Comparison of ENCODE assay signal across 15 cellular contexts in genomic region chr2:61182059-61182383, GRCh38. TPM values are rescaled to one million over a fixed set of nuclear protein-coding genes. Genes with fewer than 3 reads are reported as not detected.
DNase-seq lines count a peak whose midpoint lies in the region; ATAC-seq and TF ChIP-seq lines count a peak whose summit lies in the region.
"Had no signal": no experiment of that assay in that cellular context is flagged by ENCODE, and none has a peak within 500 bp of the region (broad histone marks: within the 10 kb centered on the region; RNA-seq: fewer than 3 reads in every experiment).

No MANE protein-coding gene starts in this region.

- peak overlapping the region; percentile 82 for H3K27ac Mint-ChIP-seq in activated CD8-positive, alpha-beta T cell treated with anti-CD3 and anti-CD28 coated beads for 36 hours
- H3K27ac Mint-ChIP-seq in activated CD8-positive, alpha-beta T cell treated with anti-CD3 and anti-CD28 coated beads, Interleukin-2, amount 10 ng/mL, durations not matched to agents 7 days and 5 days, result no peak overlapping the region
- H3K27ac Mint-ChIP-seq in chondrocyte (ENCODE audit: unreplicated experiment), result peak overlapping the region; percentile 19

- peaks cover 57% of the 10 kb centered on the region for H3K4me1 Mint-ChIP-seq in activated CD8-positive, alpha-beta T cell treated with anti-CD3 and anti-CD28 coated beads for 36 hours (ENCODE audit: low read depth)
- peaks cover 59% of the 10 kb centered on the region for H3K4me1 Mint-ChIP-seq in activated CD8-positive, alpha-beta T cell treated with anti-CD3 and anti-CD28 coated beads, Interleukin-2, amount 10 ng/mL, durations not matched to agents 7 days and 5 days (ENCODE audit: low read depth)
- peaks cover 55% of the 10 kb centered on the region for H3K4me1 Mint-ChIP-seq in chondrocyte (ENCODE audit: low read depth)

- no peaks in the 10 kb centered on the region for H3K9me2 ChIP-seq in DOHH2 (replicated peaks; ENCODE audit: control insufficient read depth, low read length)

- no peak overlapping the region for H3K4me3 ChIP-seq in DOHH2 (ENCODE audit: low read length)
- H3K4me3 ChIP-seq in osteoblast (ENCODE audit: insufficient read depth, low read length), result peak overlapping the region; percentile 14
- H3K4me3 ChIP-seq: A549, PC-9 had no signal

- H3K9me3 ChIP-seq in DOHH2 (ENCODE audit: control insufficient read depth, insufficient read depth, low read length), result no peaks in the 10 kb centered on the region
- H3K9me3 ChIP-seq in osteoblast (ENCODE audit: low read depth, low read length), result no peaks in the 10 kb centered on the region
- H3K9me3 ChIP-seq: A549 had no signal

- no peak for TF ChIP-seq CTCF in activated CD8-positive, alpha-beta T cell treated with anti-CD3 and anti-CD28 coated beads for 36 hours (IDR thresholded peaks at IDR 0.05)
- TF ChIP-seq CTCF in DOHH2 (IDR thresholded peaks at IDR 0.05; ENCODE audit: low read depth, low read length, poor library complexity, severe bottlenecking) (no peak), chondrocyte (IDR thresholded peaks at IDR 0.05) (no peak), osteoblast (IDR thresholded peaks at IDR 0.05; ENCODE audit: extremely low read depth, low read depth, low read length) (no peak)

- no peaks in the 10 kb centered on the region for H3K27me3 Mint-ChIP-seq in activated CD8-positive, alpha-beta T cell treated with anti-CD3 and anti-CD28 coated beads for 36 hours
- H3K27me3 Mint-ChIP-seq in activated CD8-positive, alpha-beta T cell treated with anti-CD3 and anti-CD28 coated beads, Interleukin-2, amount 10 ng/mL, durations not matched to agents 7 days and 5 days (ENCODE audit: low read depth), result no peaks in the 10 kb centered on the region
- H3K27me3 Mint-ChIP-seq in chondrocyte (ENCODE audit: low read depth), result no peaks in the 10 kb centered on the region
- H3K27me3 Mint-ChIP-seq: naive B cell had no signal

- no peak overlapping the region for H3K4me3 Mint-ChIP-seq in activated CD8-positive, alpha-beta T cell treated with anti-CD3 and anti-CD28 coated beads for 36 hours
- H3K4me3 Mint-ChIP-seq in activated CD8-positive, alpha-beta T cell treated with anti-CD3 and anti-CD28 coated beads, Interleukin-2, amount 10 ng/mL, durations not matched to agents 7 days and 5 days, result no peak overlapping the region
- no peak overlapping the region for H3K4me3 Mint-ChIP-seq in chondrocyte (ENCODE audit: unreplicated experiment)

- H3K27ac ChIP-seq in DOHH2 (ENCODE audit: low read depth, low read length) (no peak overlapping the region), osteoblast (ENCODE audit: low read depth, low read length) (peak overlapping the region; percentile 81)
- H3K27ac ChIP-seq: A549, foreskin keratinocyte, PC-9 had no signal

- no peak overlapping the region for H2AFZ ChIP-seq in osteoblast (ENCODE audit: low read length)
- H2AFZ ChIP-seq: PC-9 had no signal

- H3K27me3 ChIP-seq in DOHH2 (ENCODE audit: control insufficient read depth, low read length) (no peaks in the 10 kb centered on the region), osteoblast (ENCODE audit: insufficient read depth, low read length) (no peaks in the 10 kb centered on the region)
- H3K27me3 ChIP-seq: foreskin keratinocyte had no signal

- no peak for DNase-seq in activated CD8-positive, alpha-beta T cell treated with anti-CD3 and anti-CD28 coated beads for 36 hours
- DNase-seq in activated CD8-positive, alpha-beta T cell treated with anti-CD3 and anti-CD28 coated beads, Interleukin-2, amount 10 ng/mL, durations not matched to agents 7 days and 5 days, result no peak
- DNase-seq in chondrocyte (ENCODE audit: low spot score), result no peak
- no peak for DNase-seq in osteoblast (ENCODE audit: insufficient read length, low spot score, missing footprints)
- no peak for DNase-seq in putamen (ENCODE audit: low spot score)
- DNase-seq in stimulated activated CD4-positive, alpha-beta T cell treated with anti-CD3 and anti-CD28 coated beads, Interleukin-12 subunit alpha, Interleukin-12 subunit beta, amount 100 ng/mL, for 4 hours, result no peak
- DNase-seq: foreskin keratinocyte, naive B cell, NCI-H146, NCI-H524, PC-9 had no signal

- H3K36me3 ChIP-seq in DOHH2 (ENCODE audit: control insufficient read depth, low read length), result peaks cover 84% of the 10 kb centered on the region
- H3K36me3 ChIP-seq in osteoblast (ENCODE audit: insufficient read depth, low read length), result peaks cover 66% of the 10 kb centered on the region

- H3F3A ChIP-seq in DOHH2 (ENCODE audit: control insufficient read depth, insufficient read depth), result peaks cover 17% of the 10 kb centered on the region; the same call in 1 of the 2 replicates

- intact Hi-C loops in activated CD8-positive, alpha-beta T cell treated with anti-CD3 and anti-CD28 coated beads for 36 hours (cut with micrococcal nuclease), result no loop called here

- peaks cover 37% of the 10 kb centered on the region for H3K4me1 ChIP-seq in DOHH2 (ENCODE audit: control insufficient read depth, low read length)
- H3K4me1 ChIP-seq in osteoblast (ENCODE audit: insufficient read depth, low read length), result peaks cover 41% of the 10 kb centered on the region

- H3K9me3 Mint-ChIP-seq in activated CD8-positive, alpha-beta T cell treated with anti-CD3 and anti-CD28 coated beads for 36 hours, result no peaks in the 10 kb centered on the region
- H3K9me3 Mint-ChIP-seq in activated CD8-positive, alpha-beta T cell treated with anti-CD3 and anti-CD28 coated beads, Interleukin-2, amount 10 ng/mL, durations not matched to agents 7 days and 5 days (ENCODE audit: insufficient read depth), result no peaks in the 10 kb centered on the region
- H3K9me3 Mint-ChIP-seq in chondrocyte (ENCODE audit: low read depth), result no peaks in the 10 kb centered on the region
- H3K9me3 Mint-ChIP-seq: naive B cell had no signal

- peak overlapping the region; percentile 78; the same call in 1 of the 2 replicates for H3K4me2 ChIP-seq in DOHH2 (ENCODE audit: low read length)
- H3K4me2 ChIP-seq in osteoblast (ENCODE audit: insufficient read depth, low read length), result peak overlapping the region; percentile 83
- H3K4me2 ChIP-seq: A549, PC-9 had no signal

- POLR2A ChIA-PET in activated CD8-positive, alpha-beta T cell treated with anti-CD3 and anti-CD28 coated beads for 36 hours (lab: Charles Lee), result no interaction called here
- POLR2A ChIA-PET in activated CD8-positive, alpha-beta T cell treated with anti-CD3 and anti-CD28 coated beads, Interleukin-2, amount 10 ng/mL, durations not matched to agents 7 days and 5 days (lab: Charles Lee), result no interaction called here

- no peak for ATAC-seq in activated CD8-positive, alpha-beta T cell treated with anti-CD3 and anti-CD28 coated beads for 36 hours
- no peak for ATAC-seq in activated CD8-positive, alpha-beta T cell treated with anti-CD3 and anti-CD28 coated beads, Interleukin-2, amount 10 ng/mL, durations not matched to agents 7 days and 5 days
- no peak for ATAC-seq in HG03571 (IDR thresholded peaks at IDR 0.05; ENCODE audit: unreplicated experiment)
- ATAC-seq: A549, foreskin keratinocyte, left lobe of liver had no signal

- peaks cover 56% of the 10 kb centered on the region for H3K79me2 ChIP-seq in DOHH2 (ENCODE audit: control insufficient read depth, low read length)
- peaks cover 64% of the 10 kb centered on the region for H3K79me2 ChIP-seq in osteoblast (ENCODE audit: insufficient read depth, low read length)

- CTCF ChIA-PET in activated CD8-positive, alpha-beta T cell treated with anti-CD3 and anti-CD28 coated beads for 36 hours (lab: Charles Lee), result no interaction called here
- CTCF ChIA-PET in activated CD8-positive, alpha-beta T cell treated with anti-CD3 and anti-CD28 coated beads, Interleukin-2, amount 10 ng/mL, durations not matched to agents 7 days and 5 days (lab: Charles Lee), result interaction anchor here (0.6 kb wide), 1 partner anchor 70 kb away, joined by 3 read pairs; no protein-coding TSS in a partner anchor

- no peaks in the 10 kb centered on the region for H4K20me1 ChIP-seq in DOHH2 (ENCODE audit: control insufficient read depth, insufficient read depth, low read depth, low read length)
- no peaks in the 10 kb centered on the region for H4K20me1 ChIP-seq in osteoblast (ENCODE audit: insufficient read depth, low read length)

- peaks cover 73% of the 10 kb centered on the region for H3K36me3 Mint-ChIP-seq in activated CD8-positive, alpha-beta T cell treated with anti-CD3 and anti-CD28 coated beads for 36 hours (ENCODE audit: low read depth)
- peaks cover 80% of the 10 kb centered on the region for H3K36me3 Mint-ChIP-seq in activated CD8-positive, alpha-beta T cell treated with anti-CD3 and anti-CD28 coated beads, Interleukin-2, amount 10 ng/mL, durations not matched to agents 7 days and 5 days (ENCODE audit: low read depth)
- peaks cover 36% of the 10 kb centered on the region for H3K36me3 Mint-ChIP-seq in chondrocyte (ENCODE audit: low read depth)

RNA-seq across cellular contexts. Expression of gene C2orf74, which starts 20.0 kb away (rescaled TPM):
- total RNA-seq in activated CD8-positive, alpha-beta T cell treated with anti-CD3 and anti-CD28 coated beads for 36 hours, result 10 to 100 TPM; 13.3 to 14.0 TPM
- total RNA-seq in activated CD8-positive, alpha-beta T cell treated with anti-CD3 and anti-CD28 coated beads, Interleukin-2, amount 10 ng/mL, durations not matched to agents 7 days and 5 days, result 1 to 10 TPM; 8.4 to 8.8 TPM
- 5.6 to 10.4 TPM (median 9.7 TPM) in 3 replicates for total RNA-seq in chondrocyte
- total RNA-seq in osteoblast, result 6.2 and 9.1 TPM in 2 replicates
